In genomic region chr11:134277176-134278001, GRCh38 we compare ENCODE assay signal across 11 cellular contexts. TPM values are rescaled to one million over a fixed set of nuclear protein-coding genes. Genes with fewer than 3 reads are reported as not detected.
A peak's percentile ranks its signal among the peaks of the same experiment; 100 is the strongest.
DNase-seq lines count a peak whose midpoint lies in the region; ATAC-seq, FAIRE-seq and TF ChIP-seq lines count a peak whose summit lies in the region.
"Had no signal": no experiment of that assay in that cellular context is flagged by ENCODE, and none has a peak within 500 bp of the region (broad histone marks: within the 10 kb centered on the region; RNA-seq: fewer than 3 reads in every experiment).

No MANE protein-coding gene starts in this region.

- H2AFZ ChIP-seq in endothelial cell of umbilical vein (ENCODE audit: low read depth, low read length) = no peak overlapping the region
- H2AFZ ChIP-seq: parathyroid adenoma had no signal

- H3K4me2 ChIP-seq in endothelial cell of umbilical vein (ENCODE audit: insufficient read depth, low read length) = no peak overlapping the region

- H3K36me3 Mint-ChIP-seq in T-helper 17 cell (ENCODE audit: low read depth) (peaks cover 2% of the 10 kb centered on the region), osteocyte (ENCODE audit: unreplicated experiment) (no peaks in the 10 kb centered on the region)

- peak; percentile 46 for FAIRE-seq in endothelial cell of umbilical vein (lab: Jason Lieb, UNC)

- no peak overlapping the region for H3K4me3 ChIP-seq in endothelial cell of umbilical vein (replicated peaks in 1 of 3; ENCODE audit: insufficient read depth in 1 of 3, low read depth in 1 of 3, low read length in 3 of 3)

- peak overlapping the region; percentile 41 for H3K27ac Mint-ChIP-seq in T-helper 17 cell
- no peak overlapping the region for H3K27ac Mint-ChIP-seq in osteocyte (ENCODE audit: unreplicated experiment)

- H3K9ac ChIP-seq in endothelial cell of umbilical vein (replicated peaks; ENCODE audit: extremely low read depth, insufficient read depth, low read length) = no peak overlapping the region
- H3K9ac ChIP-seq: parathyroid adenoma had no signal

- H3K27ac ChIP-seq in endothelial cell of umbilical vein (ENCODE audit: insufficient read depth, low read depth, low read length) = no peak overlapping the region
- H3K27ac ChIP-seq: gastrocnemius medialis, parathyroid adenoma, SK-N-MC had no signal

- H3K4me1 Mint-ChIP-seq in T-helper 17 cell = peaks cover 25% of the 10 kb centered on the region
- H3K4me1 Mint-ChIP-seq in osteocyte (ENCODE audit: unreplicated experiment) = peaks cover 15% of the 10 kb centered on the region

- TF ChIP-seq POLR2A in endothelial cell of umbilical vein (IDR thresholded peaks at IDR 0.05; ENCODE audit: low read depth, low read length) = no peak

- dilution Hi-C loops in endothelial cell of umbilical vein (cut with MboI; ENCODE audit: extremely low pct_ligation_motif_present, low sequenced_read_pairs) = no loop called here

- H3K9me3 ChIP-seq in T-helper 17 cell (ENCODE audit: control insufficient read depth, low read length, poor library complexity, severe bottlenecking) (no peaks in the 10 kb centered on the region), endothelial cell of umbilical vein (replicated peaks; ENCODE audit: control insufficient read depth, insufficient read depth, low read length) (no peaks in the 10 kb centered on the region)
- H3K9me3 ChIP-seq: gastrocnemius medialis had no signal

- CTCF ChIA-PET in endothelial cell of umbilical vein (lab: Charles Lee) = interaction anchor here (1.0 kb wide), 1 partner anchor 350 kb away, joined by 3 read pairs; no protein-coding TSS in a partner anchor

- peaks cover 51 to 70% of the 10 kb centered on the region in 2 experiments for H3K27me3 ChIP-seq in endothelial cell of umbilical vein (ENCODE audit: control insufficient read depth in 2 of 2, insufficient read depth in 2 of 2, low read length in 2 of 2)

- no peaks in the 10 kb centered on the region for H3K36me3 ChIP-seq in endothelial cell of umbilical vein (ENCODE audit: control insufficient read depth in 2 of 2, extremely low read depth in 1 of 2, insufficient read depth in 2 of 2, low read length in 2 of 2)
- H3K36me3 ChIP-seq: gastrocnemius medialis had no signal

- no peaks in the 10 kb centered on the region for H3K27me3 Mint-ChIP-seq in T-helper 17 cell
- H3K27me3 Mint-ChIP-seq in osteocyte (ENCODE audit: unreplicated experiment) = peaks cover 80% of the 10 kb centered on the region

- H3K79me2 ChIP-seq in endothelial cell of umbilical vein (ENCODE audit: control insufficient read depth, insufficient read depth, low read length) = no peaks in the 10 kb centered on the region
- H3K79me2 ChIP-seq: parathyroid adenoma had no signal

- TF ChIP-seq CTCF in GM10266 (IDR thresholded peaks at IDR 0.05; ENCODE audit: control insufficient read depth, insufficient read depth, low read depth, missing control alignments) (no peak), endothelial cell of umbilical vein (IDR thresholded peaks at IDR 0.05; ENCODE audit: extremely low read depth in 1 of 2, insufficient read depth in 1 of 2, low read depth in 1 of 2, low read length in 2 of 2) (no peak), osteocyte (IDR thresholded peaks at IDR 0.05) (no peak)

- BruUV-seq in endothelial cell of umbilical vein (replicated peaks; lab: Mats Ljungman, UMichigan) = no TSS peak

- no peaks in the 10 kb centered on the region for H4K20me1 ChIP-seq in endothelial cell of umbilical vein (replicated peaks; ENCODE audit: control insufficient read depth, extremely low read depth, insufficient read depth, low read length)

- ATAC-seq in T-helper 17 cell = no peak
- ATAC-seq: gastrocnemius medialis had no signal

- H3K9me3 Mint-ChIP-seq in osteocyte (ENCODE audit: unreplicated experiment) = no peaks in the 10 kb centered on the region

- H3K4me3 Mint-ChIP-seq in T-helper 17 cell (peak overlapping the region; percentile 90), osteocyte (ENCODE audit: unreplicated experiment) (peak overlapping the region; percentile 50)

- DNase-seq in GM10266 (ENCODE audit: extremely low spot score) (peak; percentile 29), T-helper 17 cell (no peak), endothelial cell of umbilical vein (ENCODE audit: low read depth, low spot score) (no peak), osteocyte (ENCODE audit: extremely low spot score, unreplicated experiment) (peak; percentile 70), dedifferentiated amniotic fluid mesenchymal stem cell (ENCODE audit: extremely low spot score) (no peak), COLO829 (ENCODE audit: low spot score) (no peak)
- DNase-seq in activated CD4-positive, CD25-positive, alpha-beta regulatory T cell treated with anti-CD3 and anti-CD28 coated beads, Interleukin-2, amount 50 U/mL, for 72 hours = no peak
- DNase-seq: gastrocnemius medialis, NCI-H2081 treated with DMSO at 0.1 percent for 48 hours had no signal

- no peaks in the 10 kb centered on the region for H3K9me1 ChIP-seq in endothelial cell of umbilical vein (replicated peaks; ENCODE audit: control insufficient read depth, extremely low read depth, insufficient read depth, low read length)

- POLR2A ChIA-PET in endothelial cell of umbilical vein (lab: Charles Lee) = no interaction called here

- H3K4me1 ChIP-seq in endothelial cell of umbilical vein (ENCODE audit: control insufficient read depth, extremely low read depth, insufficient read depth, low read length) = peaks cover 2% of the 10 kb centered on the region
- H3K4me1 ChIP-seq: parathyroid adenoma had no signal

- intact Hi-C loops in endothelial cell of umbilical vein (cut with micrococcal nuclease) = no loop called here

TF ChIP-seq in endothelial cell of umbilical vein, 7 proteins besides CTCF, POLR2A, EP300 and RAD21:
- TF ChIP-seq MYC (IDR thresholded peaks at IDR 0.05; ENCODE audit: low read depth, low read length) (no peak), JUN (IDR thresholded peaks at IDR 0.05; ENCODE audit: borderline replicate concordance, insufficient read depth, insufficient read length, low read depth) (no peak), EZH2 (IDR thresholded peaks at IDR 0.05; ENCODE audit: borderline replicate concordance, low read depth, low read length, severe bottlenecking) (peak; percentile 67)

RNA-seq across cellular contexts. Expression of gene GLB1L3, which starts 1.2 kb away (rescaled TPM):
- total RNA-seq in T-helper 17 cell (1 to 10 TPM; 2.0 to 2.2 TPM), endothelial cell of umbilical vein (not detected in 2 replicates), osteocyte (not detected in 2 replicates)
- polyA plus RNA-seq in endothelial cell of umbilical vein = not detected in 2 replicates
- polyA plus RNA-seq in endothelial cell of umbilical vein (2011; cell fraction: cytosol; rRNA removed) = not detected in 2 replicates
- polyA plus RNA-seq in endothelial cell of umbilical vein (2011; cell fraction: nucleus; rRNA removed) = not detected in 2 replicates
- polyA plus RNA-seq in endothelial cell of umbilical vein (2012) = not detected in 2 replicates
- not detected in 2 replicates for polyA minus RNA-seq in endothelial cell of umbilical vein
- polyA minus RNA-seq in endothelial cell of umbilical vein (2011; cell fraction: cytosol; rRNA and poly(A)+ RNA removed) = not detected
- not detected in 2 replicates for polyA minus RNA-seq in endothelial cell of umbilical vein (2011; cell fraction: nucleus; rRNA and poly(A)+ RNA removed)
- total RNA-seq: gastrocnemius medialis had no signal

RNA-seq across cellular contexts. Expression of gene ACAD8, which starts 24.0 kb away (rescaled TPM):
- total RNA-seq in T-helper 17 cell (10 to 100 TPM; 20.3 to 23.6 TPM), endothelial cell of umbilical vein (21.2 and 22.9 TPM in 2 replicates), osteocyte (25.5 and 26.8 TPM in 2 replicates)
- polyA plus RNA-seq in endothelial cell of umbilical vein = 24.2 and 29.0 TPM in 2 replicates
- polyA plus RNA-seq in endothelial cell of umbilical vein (2011; cell fraction: cytosol; rRNA removed) = 21.4 and 22.0 TPM in 2 replicates
- polyA plus RNA-seq in endothelial cell of umbilical vein (2011; cell fraction: nucleus; rRNA removed) = 91.2 and 108 TPM in 2 replicates
- 19.2 and 20.7 TPM in 2 replicates for polyA plus RNA-seq in endothelial cell of umbilical vein (2012)
- 19.1 and 27.1 TPM in 2 replicates for polyA minus RNA-seq in endothelial cell of umbilical vein
- 4.7 TPM for polyA minus RNA-seq in endothelial cell of umbilical vein (2011; cell fraction: cytosol; rRNA and poly(A)+ RNA removed)
- polyA minus RNA-seq in endothelial cell of umbilical vein (2011; cell fraction: nucleus; rRNA and poly(A)+ RNA removed) = 20.1 and 36.6 TPM in 2 replicates

RNA-seq across cellular contexts. Expression of gene THYN1, which starts 24.2 kb away (rescaled TPM):
- total RNA-seq in T-helper 17 cell = 10 to 100 TPM; 32.9 to 36.5 TPM
- 38.0 and 40.7 TPM in 2 replicates for total RNA-seq in endothelial cell of umbilical vein
- polyA plus RNA-seq in endothelial cell of umbilical vein = 29.2 and 35.7 TPM in 2 replicates
- 57.8 and 59.9 TPM in 2 replicates for polyA plus RNA-seq in endothelial cell of umbilical vein (2011; cell fraction: cytosol; rRNA removed)
- polyA plus RNA-seq in endothelial cell of umbilical vein (2011; cell fraction: nucleus; rRNA removed) = 46.7 and 56.1 TPM in 2 replicates
- polyA plus RNA-seq in endothelial cell of umbilical vein (2012) = 52.7 and 70.0 TPM in 2 replicates
- polyA minus RNA-seq in endothelial cell of umbilical vein = 31.6 and 35.1 TPM in 2 replicates
- 18.8 TPM for polyA minus RNA-seq in endothelial cell of umbilical vein (2011; cell fraction: cytosol; rRNA and poly(A)+ RNA removed)
- polyA minus RNA-seq in endothelial cell of umbilical vein (2011; cell fraction: nucleus; rRNA and poly(A)+ RNA removed) = 9.2 and 11.3 TPM in 2 replicates
- total RNA-seq in osteocyte = 32.6 and 33.9 TPM in 2 replicates

RNA-seq across cellular contexts. Expression of gene VPS26B, which starts 52.9 kb away (rescaled TPM):
- total RNA-seq in T-helper 17 cell (10 to 100 TPM; 49.9 to 51.1 TPM), endothelial cell of umbilical vein (41.6 and 53.1 TPM in 2 replicates), osteocyte (54.3 and 58.8 TPM in 2 replicates)
- polyA plus RNA-seq in endothelial cell of umbilical vein = 38.0 and 40.2 TPM in 2 replicates
- 33.9 and 38.1 TPM in 2 replicates for polyA plus RNA-seq in endothelial cell of umbilical vein (2011; cell fraction: cytosol; rRNA removed)
- polyA plus RNA-seq in endothelial cell of umbilical vein (2011; cell fraction: nucleus; rRNA removed) = 108 and 115 TPM in 2 replicates
- 48.2 and 57.0 TPM in 2 replicates for polyA plus RNA-seq in endothelial cell of umbilical vein (2012)
- 62.9 and 72.5 TPM in 2 replicates for polyA minus RNA-seq in endothelial cell of umbilical vein
- 18.4 TPM for polyA minus RNA-seq in endothelial cell of umbilical vein (2011; cell fraction: cytosol; rRNA and poly(A)+ RNA removed)
- polyA minus RNA-seq in endothelial cell of umbilical vein (2011; cell fraction: nucleus; rRNA and poly(A)+ RNA removed) = 36.8 and 41.5 TPM in 2 replicates

RNA-seq across cellular contexts. Expression of gene NCAPD3, which starts 53.6 kb away (rescaled TPM):
- total RNA-seq in T-helper 17 cell (10 to 100 TPM; 26.8 to 31.4 TPM), endothelial cell of umbilical vein (42.6 and 43.8 TPM in 2 replicates), osteocyte (20.7 and 21.7 TPM in 2 replicates)
- polyA plus RNA-seq in endothelial cell of umbilical vein = 19.7 and 22.6 TPM in 2 replicates
- 22.3 and 25.2 TPM in 2 replicates for polyA plus RNA-seq in endothelial cell of umbilical vein (2011; cell fraction: cytosol; rRNA removed)
- polyA plus RNA-seq in endothelial cell of umbilical vein (2011; cell fraction: nucleus; rRNA removed) = 58.9 and 69.5 TPM in 2 replicates
- 23.6 and 30.5 TPM in 2 replicates for polyA plus RNA-seq in endothelial cell of umbilical vein (2012)
- polyA minus RNA-seq in endothelial cell of umbilical vein = 51.1 and 54.4 TPM in 2 replicates
- polyA minus RNA-seq in endothelial cell of umbilical vein (2011; cell fraction: cytosol; rRNA and poly(A)+ RNA removed) = 74.8 TPM
- polyA minus RNA-seq in endothelial cell of umbilical vein (2011; cell fraction: nucleus; rRNA and poly(A)+ RNA removed) = 42.2 and 56.5 TPM in 2 replicates

Comparison
In these comparisons a context has a peak if more than half of its experiments do, and no peak if none do; other contexts are left out.
1. DNase-seq: peak in GM10266 (single experiment) and osteocyte (single experiment); none in T-helper 17 cell (0 of 3), endothelial cell of umbilical vein (single experiment), dedifferentiated amniotic fluid mesenchymal stem cell (single experiment), COLO829 (single experiment) and activated CD4-positive, CD25-positive, alpha-beta regulatory T cell treated with anti-CD3 and anti-CD28 coated beads, Interleukin-2, amount 50 U/mL, for 72 hours (single experiment).